2 cellular contexts compared by ENCODE assay signal in the genomic region with DNA sequence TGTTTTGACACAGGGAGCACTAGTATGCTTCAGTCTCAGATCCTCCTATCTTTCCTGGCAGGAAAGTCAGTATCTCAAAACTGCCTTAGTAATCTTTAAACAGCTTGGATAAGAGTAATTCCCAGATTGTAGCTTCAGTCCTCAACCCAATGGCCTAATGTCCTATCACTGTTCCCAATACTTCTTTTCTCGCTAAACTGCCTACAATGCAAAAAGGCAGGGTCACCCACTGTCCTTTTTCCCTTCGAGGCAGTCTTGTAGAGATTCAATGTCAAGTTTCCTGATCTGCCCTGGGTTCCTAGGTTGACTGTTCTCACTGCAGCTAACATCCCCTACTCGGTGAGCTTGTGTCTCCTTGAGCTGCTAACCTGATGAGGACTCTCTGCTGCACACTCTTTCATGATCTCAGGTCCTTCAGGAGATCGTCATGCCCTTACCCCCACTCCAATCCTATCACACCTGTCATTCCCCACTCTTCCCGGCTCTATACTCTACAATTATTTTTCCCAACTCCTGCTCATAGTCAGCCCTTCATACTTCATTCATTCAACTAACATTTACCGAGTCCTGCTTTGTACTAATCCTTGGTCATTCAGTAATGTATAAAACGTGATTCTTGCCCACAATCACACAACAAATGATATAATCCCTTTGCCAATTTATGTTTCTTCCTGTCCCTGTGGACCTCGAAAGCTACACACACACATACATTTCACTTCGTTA.
A peak's percentile ranks its signal among the peaks of the same experiment; 100 is the strongest.
TF ChIP-seq lines count a peak whose summit lies in the region.

No MANE protein-coding gene starts in this region.

TF ChIP-seq in A549, 52 proteins besides CTCF, POLR2A, EP300 and RAD21:
- TF ChIP-seq KDM5A (IDR thresholded peaks at IDR 0.05), result no peak
- no peak for TF ChIP-seq GATA3 (IDR thresholded peaks at IDR 0.05; ENCODE audit: borderline replicate concordance)
- no peak for TF ChIP-seq RCOR1 (IDR thresholded peaks at IDR 0.05; ENCODE audit: low read depth, low read length)
- no peak for TF ChIP-seq TFCP2L1 (CRISPR knock-in tag; IDR thresholded peaks at IDR 0.05)
- TF ChIP-seq MAFK (IDR thresholded peaks at IDR 0.05; ENCODE audit: partially characterized antibody), result peak; percentile 65
- TF ChIP-seq FOXS1 (CRISPR knock-in tag; IDR thresholded peaks at IDR 0.05), result no peak
- TF ChIP-seq NFE2L2 (conservative IDR thresholded peaks at IDR 0.05; ENCODE audit: low read length), result no peak

TF ChIP-seq in K562, 482 proteins besides CTCF, POLR2A, EP300 and RAD21:
- no peak for TF ChIP-seq RBM25 (IDR thresholded peaks at IDR 0.05; ENCODE audit: low read depth, low read length, severe bottlenecking)
- no peak for TF ChIP-seq ZNF253 (CRISPR knock-in tag; conservative IDR thresholded peaks at IDR 0.05)
- TF ChIP-seq, protein P1, sequence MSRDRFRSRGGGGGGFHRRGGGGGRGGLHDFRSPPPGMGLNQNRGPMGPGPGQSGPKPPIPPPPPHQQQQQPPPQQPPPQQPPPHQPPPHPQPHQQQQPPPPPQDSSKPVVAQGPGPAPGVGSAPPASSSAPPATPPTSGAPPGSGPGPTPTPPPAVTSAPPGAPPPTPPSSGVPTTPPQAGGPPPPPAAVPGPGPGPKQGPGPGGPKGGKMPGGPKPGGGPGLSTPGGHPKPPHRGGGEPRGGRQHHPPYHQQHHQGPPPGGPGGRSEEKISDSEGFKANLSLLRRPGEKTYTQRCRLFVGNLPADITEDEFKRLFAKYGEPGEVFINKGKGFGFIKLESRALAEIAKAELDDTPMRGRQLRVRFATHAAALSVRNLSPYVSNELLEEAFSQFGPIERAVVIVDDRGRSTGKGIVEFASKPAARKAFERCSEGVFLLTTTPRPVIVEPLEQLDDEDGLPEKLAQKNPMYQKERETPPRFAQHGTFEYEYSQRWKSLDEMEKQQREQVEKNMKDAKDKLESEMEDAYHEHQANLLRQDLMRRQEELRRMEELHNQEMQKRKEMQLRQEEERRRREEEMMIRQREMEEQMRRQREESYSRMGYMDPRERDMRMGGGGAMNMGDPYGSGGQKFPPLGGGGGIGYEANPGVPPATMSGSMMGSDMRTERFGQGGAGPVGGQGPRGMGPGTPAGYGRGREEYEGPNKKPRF (IDR thresholded peaks at IDR 0.05; ENCODE audit: low read depth, low read length), result no peak
- TF ChIP-seq, protein P2, sequence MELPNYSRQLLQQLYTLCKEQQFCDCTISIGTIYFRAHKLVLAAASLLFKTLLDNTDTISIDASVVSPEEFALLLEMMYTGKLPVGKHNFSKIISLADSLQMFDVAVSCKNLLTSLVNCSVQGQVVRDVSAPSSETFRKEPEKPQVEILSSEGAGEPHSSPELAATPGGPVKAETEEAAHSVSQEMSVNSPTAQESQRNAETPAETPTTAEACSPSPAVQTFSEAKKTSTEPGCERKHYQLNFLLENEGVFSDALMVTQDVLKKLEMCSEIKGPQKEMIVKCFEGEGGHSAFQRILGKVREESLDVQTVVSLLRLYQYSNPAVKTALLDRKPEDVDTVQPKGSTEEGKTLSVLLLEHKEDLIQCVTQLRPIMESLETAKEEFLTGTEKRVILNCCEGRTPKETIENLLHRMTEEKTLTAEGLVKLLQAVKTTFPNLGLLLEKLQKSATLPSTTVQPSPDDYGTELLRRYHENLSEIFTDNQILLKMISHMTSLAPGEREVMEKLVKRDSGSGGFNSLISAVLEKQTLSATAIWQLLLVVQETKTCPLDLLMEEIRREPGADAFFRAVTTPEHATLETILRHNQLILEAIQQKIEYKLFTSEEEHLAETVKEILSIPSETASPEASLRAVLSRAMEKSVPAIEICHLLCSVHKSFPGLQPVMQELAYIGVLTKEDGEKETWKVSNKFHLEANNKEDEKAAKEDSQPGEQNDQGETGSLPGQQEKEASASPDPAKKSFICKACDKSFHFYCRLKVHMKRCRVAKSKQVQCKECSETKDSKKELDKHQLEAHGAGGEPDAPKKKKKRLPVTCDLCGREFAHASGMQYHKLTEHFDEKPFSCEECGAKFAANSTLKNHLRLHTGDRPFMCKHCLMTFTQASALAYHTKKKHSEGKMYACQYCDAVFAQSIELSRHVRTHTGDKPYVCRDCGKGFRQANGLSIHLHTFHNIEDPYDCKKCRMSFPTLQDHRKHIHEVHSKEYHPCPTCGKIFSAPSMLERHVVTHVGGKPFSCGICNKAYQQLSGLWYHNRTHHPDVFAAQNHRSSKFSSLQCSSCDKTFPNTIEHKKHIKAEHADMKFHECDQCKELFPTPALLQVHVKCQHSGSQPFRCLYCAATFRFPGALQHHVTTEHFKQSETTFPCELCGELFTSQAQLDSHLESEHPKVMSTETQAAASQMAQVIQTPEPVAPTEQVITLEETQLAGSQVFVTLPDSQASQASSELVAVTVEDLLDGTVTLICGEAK (IDR thresholded peaks at IDR 0.05), result 0 out of 2 replicates have a peak, but pooled peaks have one; percentile 13
- TF ChIP-seq, protein P2 (CRISPR knock-in tag; IDR thresholded peaks at IDR 0.05), result no peak
- TF ChIP-seq ZNF24 (IDR thresholded peaks at IDR 0.05), result peak; percentile 63; the same call in 1 of the 2 replicates
- TF ChIP-seq ERF (CRISPR knock-in tag; IDR thresholded peaks at IDR 0.05), result no peak
- no peak for TF ChIP-seq MCM2 (IDR thresholded peaks at IDR 0.05; ENCODE audit: low read depth)
- TF ChIP-seq DNMT1 (IDR thresholded peaks at IDR 0.05), result no peak
- peak; percentile 69 for TF ChIP-seq ZNF316 (IDR thresholded peaks at IDR 0.05)
- TF ChIP-seq CBX8 (IDR thresholded peaks at IDR 0.05; ENCODE audit: borderline replicate concordance, extremely low read depth, low read depth, low read length, poor library complexity, severe bottlenecking), result no peak
- 0 out of 2 replicates have a peak, but pooled peaks have one; percentile 20 for TF ChIP-seq CBFA2T3 (IDR thresholded peaks at IDR 0.05)
- TF ChIP-seq C11orf30 (IDR thresholded peaks at IDR 0.05; ENCODE audit: low read depth), result peak; percentile 46; the same call in 1 of the 2 replicates
- TF ChIP-seq, protein P3, sequence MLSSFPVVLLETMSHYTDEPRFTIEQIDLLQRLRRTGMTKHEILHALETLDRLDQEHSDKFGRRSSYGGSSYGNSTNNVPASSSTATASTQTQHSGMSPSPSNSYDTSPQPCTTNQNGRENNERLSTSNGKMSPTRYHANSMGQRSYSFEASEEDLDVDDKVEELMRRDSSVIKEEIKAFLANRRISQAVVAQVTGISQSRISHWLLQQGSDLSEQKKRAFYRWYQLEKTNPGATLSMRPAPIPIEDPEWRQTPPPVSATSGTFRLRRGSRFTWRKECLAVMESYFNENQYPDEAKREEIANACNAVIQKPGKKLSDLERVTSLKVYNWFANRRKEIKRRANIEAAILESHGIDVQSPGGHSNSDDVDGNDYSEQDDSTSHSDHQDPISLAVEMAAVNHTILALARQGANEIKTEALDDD (IDR thresholded peaks at IDR 0.05), result peak; percentile 11; the same call in 1 of the 2 replicates
- TF ChIP-seq CCNT2 (IDR thresholded peaks at IDR 0.05; ENCODE audit: borderline replicate concordance, extremely low read depth, insufficient read length, low read depth, low read length), result no peak
- no peak for TF ChIP-seq ZNF274 (IDR thresholded peaks at IDR 0.05; ENCODE audit: borderline replicate concordance, low read depth, low read length)
- no peak for TF ChIP-seq PHF20 (IDR thresholded peaks at IDR 0.05; ENCODE audit: partially characterized antibody)
TF ChIP-seq in K562: peak in this region for 6.
